Comparison of ENCODE assay signal across 26 cellular contexts in genomic region chr4:63218837-63219236, GRCh38.
"Had no signal": no experiment of that assay in that cellular context is flagged by ENCODE, and none has a peak within 500 bp of the region (broad histone marks: within the 10 kb centered on the region; RNA-seq: fewer than 3 reads in every experiment).

No MANE protein-coding gene starts in this region.

- H3K36me3 ChIP-seq: adrenal gland, ascending aorta, colonic mucosa, heart right ventricle, left lung, tibial artery, uterus had no signal

- H3K9me3 ChIP-seq: adrenal gland, colonic mucosa, uterus had no signal

- ATAC-seq: activated CD4-positive, alpha-beta T cell treated with anti-CD3 and anti-CD28 coated beads for 36 hours; activated T-cell treated with anti-CD3 and anti-CD28 coated beads, Interleukin-2, amount 50 U/mL, for 4 hours; heart right ventricle; left lung; natural killer cell treated with Interleukin-12 subunit alpha and Interleukin-12 subunit beta and Interleukin-15 and Interleukin-18, amount 100 ng/mL, for 72 hours; right cardiac atrium; stimulated activated effector memory CD8-positive, alpha-beta T cell treated with anti-CD3 and anti-CD28 coated beads, Interleukin-12 subunit alpha, Interleukin-12 subunit beta, amount 100 ng/mL, for 72 hours; stimulated activated naive CD8-positive, alpha-beta T cell treated with anti-CD3 and anti-CD28 coated beads, Interleukin-15, amount 100 ng/mL, for 72 hours; T-cell had no signal

- H3K27me3 Mint-ChIP-seq: activated CD4-positive, alpha-beta T cell treated with anti-CD3 and anti-CD28 coated beads for 36 hours; activated naive CD8-positive, alpha-beta T cell; central memory CD8-positive, alpha-beta T cell; natural killer cell treated with Interleukin-12 subunit alpha and Interleukin-12 subunit beta and Interleukin-15 and Interleukin-18, amount 100 ng/mL, for 72 hours; stimulated activated naive CD8-positive, alpha-beta T cell treated with anti-CD3 and anti-CD28 coated beads, Interleukin-15, amount 100 ng/mL, for 72 hours; T-cell had no signal

- H3K4me3 ChIP-seq: adrenal gland, ascending aorta, colonic mucosa, heart right ventricle, left lung, tibial artery, uterus had no signal

- DNase-seq: activated CD4-positive, alpha-beta T cell treated with anti-CD3 and anti-CD28 coated beads for 36 hours; activated CD4-positive, alpha-beta T cell treated with anti-CD3 and anti-CD28 coated beads, Interleukin-2, amount 50 U/mL, for 4 hours; activated CD8-positive, alpha-beta memory T cell treated with anti-CD3 and anti-CD28 coated beads for 24 hours; activated CD8-positive, alpha-beta memory T cell treated with anti-CD3 and anti-CD28 coated beads, Interleukin-2, amount 50 U/mL, for 48 hours; activated naive CD4-positive, alpha-beta T cell; activated T-cell treated with anti-CD3 and anti-CD28 coated beads, Interleukin-2, amount 50 U/mL, for 4 hours; adrenal gland; colonic mucosa; heart right ventricle; kidney glomerular epithelial cell; left lung; nucleus accumbens; right cardiac atrium; stimulated activated CD4-positive, alpha-beta T cell treated with anti-CD3 and anti-CD28 coated beads, Interleukin-1b, Interleukin-23, amount 100 ng/mL, for 48 hours; stimulated activated naive CD8-positive, alpha-beta T cell treated with anti-CD3 and anti-CD28 coated beads, Interleukin-15, amount 100 ng/mL, for 72 hours; T-cell; tibial artery; uterus had no signal

- H3K36me3 Mint-ChIP-seq: activated naive CD8-positive, alpha-beta T cell; stimulated activated effector memory CD8-positive, alpha-beta T cell treated with anti-CD3 and anti-CD28 coated beads, Interleukin-12 subunit alpha, Interleukin-12 subunit beta, amount 100 ng/mL, for 72 hours; T-cell had no signal

- H3K4me1 ChIP-seq: adrenal gland, ascending aorta, colonic mucosa, heart right ventricle, left lung, parathyroid adenoma, tibial artery, uterus had no signal

- H3K27ac ChIP-seq: adrenal gland, ascending aorta, colonic mucosa, heart right ventricle, left lung, parathyroid adenoma, tibial artery, uterus had no signal

- H3K4me3 Mint-ChIP-seq: activated CD4-positive, alpha-beta T cell treated with anti-CD3 and anti-CD28 coated beads for 36 hours; activated naive CD8-positive, alpha-beta T cell; activated T-cell treated with anti-CD3 and anti-CD28 coated beads, Interleukin-2, amount 50 U/mL, for 4 hours; central memory CD8-positive, alpha-beta T cell; natural killer cell treated with Interleukin-12 subunit alpha and Interleukin-12 subunit beta and Interleukin-15 and Interleukin-18, amount 100 ng/mL, for 72 hours; stimulated activated effector memory CD8-positive, alpha-beta T cell treated with anti-CD3 and anti-CD28 coated beads, Interleukin-12 subunit alpha, Interleukin-12 subunit beta, amount 100 ng/mL, for 72 hours; stimulated activated naive CD8-positive, alpha-beta T cell treated with anti-CD3 and anti-CD28 coated beads, Interleukin-15, amount 100 ng/mL, for 72 hours; T-cell; T-helper 2 cell treated with Interferon-gamma antibody and Interleukin-4, amounts not matched to agents 5 μg/mL and 100 μg/mL, for 36 hours had no signal

- H3K27me3 ChIP-seq: adrenal gland, ascending aorta, colonic mucosa, heart right ventricle, left lung, tibial artery, uterus had no signal

- H3K4me1 Mint-ChIP-seq: activated CD4-positive, alpha-beta T cell treated with anti-CD3 and anti-CD28 coated beads for 36 hours; central memory CD8-positive, alpha-beta T cell; stimulated activated effector memory CD8-positive, alpha-beta T cell treated with anti-CD3 and anti-CD28 coated beads, Interleukin-12 subunit alpha, Interleukin-12 subunit beta, amount 100 ng/mL, for 72 hours; stimulated activated naive CD8-positive, alpha-beta T cell treated with anti-CD3 and anti-CD28 coated beads, Interleukin-15, amount 100 ng/mL, for 72 hours; T-cell had no signal

- H3K27ac Mint-ChIP-seq: activated CD4-positive, alpha-beta T cell treated with anti-CD3 and anti-CD28 coated beads for 36 hours; activated naive CD8-positive, alpha-beta T cell; activated T-helper 2 cell treated with anti-CD3 and anti-CD28 coated beads, Interferon-gamma antibody, Interleukin-2, Interleukin-4, amounts not matched to agents 10 μg/mL and 5 μg/mL and 100 μg/mL, durations not matched to agents 14 hours and 24 hours and 36 hours; natural killer cell treated with Interleukin-12 subunit alpha and Interleukin-12 subunit beta and Interleukin-15 and Interleukin-18, amount 100 ng/mL, for 72 hours; stimulated activated effector memory CD8-positive, alpha-beta T cell treated with anti-CD3 and anti-CD28 coated beads, Interleukin-12 subunit alpha, Interleukin-12 subunit beta, amount 100 ng/mL, for 72 hours; stimulated activated naive CD8-positive, alpha-beta T cell treated with anti-CD3 and anti-CD28 coated beads, Interleukin-15, amount 100 ng/mL, for 72 hours; T-cell; T-helper 2 cell treated with Interferon-gamma antibody and Interleukin-4, amounts not matched to agents 5 μg/mL and 100 μg/mL, for 36 hours had no signal
